9 cellular contexts compared by ENCODE assay signal in the genomic region with DNA sequence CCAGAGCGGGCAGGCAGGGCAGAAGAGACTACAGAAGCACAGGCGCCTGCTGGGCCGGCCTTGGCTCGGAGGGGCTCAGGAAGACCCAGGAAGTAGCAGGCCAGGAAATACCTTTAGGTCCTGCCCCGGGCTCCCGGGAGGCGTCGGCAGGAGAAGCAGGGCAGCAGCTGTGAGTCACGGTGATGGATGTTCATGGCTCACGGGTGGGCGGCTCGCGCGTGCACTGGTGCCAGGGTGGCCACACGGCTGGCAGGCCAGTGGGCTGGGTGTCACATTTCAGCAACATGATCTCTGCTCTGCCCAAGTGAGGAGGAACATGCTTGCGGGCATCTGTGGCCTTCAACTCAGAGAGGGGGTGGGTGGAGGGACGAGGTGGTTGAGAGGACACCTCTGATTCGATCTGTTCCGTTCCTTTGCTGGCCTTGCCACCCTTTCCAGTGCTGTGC.
DNase-seq lines count a peak whose midpoint lies in the region; ATAC-seq, FAIRE-seq and TF ChIP-seq lines count a peak whose summit lies in the region.
"Had no signal": no experiment of that assay in that cellular context is flagged by ENCODE, and none has a peak within 500 bp of the region (broad histone marks: within the 10 kb centered on the region; RNA-seq: fewer than 3 reads in every experiment).

No MANE protein-coding gene starts in this region.

- intact Hi-C loops in left cardiac atrium (cut with DNase I): no loop called here

- peak; percentile 20 to 56 for ATAC-seq in left cardiac atrium
- no peak for ATAC-seq in GM21367 (IDR thresholded peaks at IDR 0.05; ENCODE audit: unreplicated experiment)
- no peak for ATAC-seq in GM18909 (IDR thresholded peaks at IDR 0.05; ENCODE audit: poor library complexity, unreplicated experiment)
- ATAC-seq in GM21786 (IDR thresholded peaks at IDR 0.05; ENCODE audit: unreplicated experiment): no peak

- H3K9ac ChIP-seq in skeletal muscle tissue (ENCODE audit: low read depth in 1 of 3, low read length in 3 of 3): peak overlapping the region; percentile 71 to 82 (median 81)

- H3K27me3 ChIP-seq in skeletal muscle tissue (ENCODE audit: control insufficient read depth in 3 of 3, insufficient read depth in 3 of 3, low read length in 3 of 3): no peaks in the 10 kb centered on the region

- peak; percentile 48 for DNase-seq in HCEC 1CT
- DNase-seq in left cardiac atrium: no peak
- DNase-seq in GM19239 (ENCODE audit: insufficient read length, low spot score): no peak
- DNase-seq: effector CD4-positive, alpha-beta T cell had no signal

- H3K4me1 ChIP-seq in skeletal muscle tissue (ENCODE audit: control insufficient read depth in 3 of 3, insufficient read depth in 3 of 3, low read length in 3 of 3): peaks cover 55 to 69% (median 55%) of the 10 kb centered on the region in 3 donors

- no peaks in the 10 kb centered on the region for H3K36me3 ChIP-seq in skeletal muscle tissue (ENCODE audit: control insufficient read depth in 3 of 3, insufficient read depth in 3 of 3, low read length in 3 of 3)

- TF ChIP-seq CTCF in VCaP (conservative IDR thresholded peaks at IDR 0.05): no peak

- no peak for FAIRE-seq in GM19239 (lab: Jason Lieb, UNC)

- no peaks in the 10 kb centered on the region for H3K9me3 ChIP-seq in skeletal muscle tissue (ENCODE audit: control insufficient read depth in 3 of 3, low read length in 3 of 3)

- peak overlapping the region; percentile 55 to 59 (median 56) for H3K4me3 ChIP-seq in skeletal muscle tissue (ENCODE audit: low read length in 3 of 3)

- H3K27ac ChIP-seq in VCaP (peak overlapping the region; percentile 40), skeletal muscle tissue (ENCODE audit: low read depth, low read length) (peak overlapping the region; percentile 95)

Comparison
In these comparisons a context has a peak if more than half of its experiments do, and no peak if none do; other contexts are left out.
1. ATAC-seq: peak in left cardiac atrium (2 of 2); none in GM21367 (single experiment), GM18909 (single experiment) and GM21786 (single experiment).